Comparison of ENCODE assay signal across 8 cellular contexts in the genomic region with DNA sequence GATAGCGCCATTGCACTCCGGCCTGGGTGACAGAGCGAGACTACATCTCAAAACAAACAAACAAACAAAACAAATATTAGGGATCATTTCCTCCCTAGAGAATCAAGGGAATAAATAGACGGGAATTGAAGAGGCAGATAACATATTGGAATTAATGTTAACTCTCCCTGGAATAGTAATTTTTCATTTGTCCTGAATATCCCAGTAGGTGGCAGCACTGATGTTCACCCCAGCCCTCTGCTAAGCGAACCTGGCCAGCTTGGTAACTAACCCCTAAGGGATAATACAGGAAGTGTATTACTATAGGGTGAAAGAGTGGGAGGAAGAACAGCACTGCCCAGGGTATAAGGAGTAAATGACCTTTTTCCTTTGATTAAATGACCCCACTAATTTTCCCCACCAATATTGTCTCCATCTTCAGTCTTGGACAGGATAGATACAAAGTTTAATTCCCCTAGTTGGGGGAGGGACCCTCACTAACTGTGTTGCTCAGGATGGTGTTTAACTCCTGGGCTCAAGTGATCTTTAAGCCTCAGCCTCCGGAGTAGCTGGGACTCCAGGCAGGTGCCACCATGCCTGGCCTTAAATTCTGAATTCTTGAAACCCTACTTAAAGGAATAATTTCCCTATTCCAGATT. TPM values are rescaled to one million over a fixed set of nuclear protein-coding genes. Genes with fewer than 3 reads are reported as not detected.
DNase-seq lines count a peak whose midpoint lies in the region; ATAC-seq and TF ChIP-seq lines count a peak whose summit lies in the region.

No MANE protein-coding gene starts in this region.

- ATAC-seq in HG03159 (IDR thresholded peaks at IDR 0.05; ENCODE audit: unreplicated experiment): no peak

- H3K4me1 ChIP-seq in OCI-LY3 (ENCODE audit: low read length): no peaks in the 10 kb centered on the region
- no peaks in the 10 kb centered on the region for H3K4me1 ChIP-seq in vagina

- H3K9me3 ChIP-seq in OCI-LY3 (ENCODE audit: insufficient read depth, low read length) (no peaks in the 10 kb centered on the region), vagina (no peaks in the 10 kb centered on the region)

- TF ChIP-seq CTCF in HFF-Myc (IDR thresholded peaks at IDR 0.05; ENCODE audit: low read depth, low read length, missing control alignments): peak; percentile 60
- peak; percentile 63 for TF ChIP-seq CTCF in OCI-LY3 (IDR thresholded peaks at IDR 0.05; ENCODE audit: low read depth, low read length)
- peak; percentile 66 for TF ChIP-seq CTCF in cardiac fibroblast (IDR thresholded peaks at IDR 0.05; ENCODE audit: low read depth, low read length)
- no peak for TF ChIP-seq CTCF in vagina (IDR thresholded peaks at IDR 0.05)

- peak; percentile 26 for DNase-seq in activated gamma-delta T cell treated with Interleukin-2 at 50 U/mL for 16 hours
- no peak for DNase-seq in activated gamma-delta T cell (lab: John Stamatoyannopoulos, UW)
- DNase-seq in HFF-Myc (ENCODE audit: extremely low read depth, low read depth): peak; percentile 35
- DNase-seq in cardiac fibroblast (ENCODE audit: low read depth in 2 of 2): peak; percentile 78
- DNase-seq in medulla oblongata (ENCODE audit: extremely low spot score): peak; percentile 7
- DNase-seq in vagina (ENCODE audit: extremely low spot score in 2 of 2): no peak

- no peak for TF ChIP-seq POLR2A in vagina (IDR thresholded peaks at IDR 0.05)

- no peaks in the 10 kb centered on the region for H3K27me3 ChIP-seq in OCI-LY3 (ENCODE audit: low read depth, low read length)
- H3K27me3 ChIP-seq in vagina: no peaks in the 10 kb centered on the region

- H3K4me2 ChIP-seq in OCI-LY3 (ENCODE audit: low read length): peak overlapping the region; percentile 25; the same call in 1 of the 2 replicates

- H3K4me3 ChIP-seq in HFF-Myc (replicated peaks; ENCODE audit: low read depth, low read length) (no peak overlapping the region), OCI-LY3 (ENCODE audit: low read length) (no peak overlapping the region), cardiac fibroblast (replicated peaks in 1 of 2; ENCODE audit: low read depth in 2 of 2, low read length in 2 of 2) (no peak overlapping the region), vagina (no peak overlapping the region)

- intact Hi-C loops in vagina (cut with DNase I): no loop called here

- H3K9ac ChIP-seq in OCI-LY3 (ENCODE audit: low read length): no peak overlapping the region

- no peaks in the 10 kb centered on the region for H4K20me1 ChIP-seq in OCI-LY3 (ENCODE audit: insufficient read depth, low read length)

- no peak overlapping the region for H3K27ac ChIP-seq in OCI-LY3 (ENCODE audit: low read length)
- H3K27ac ChIP-seq in vagina: no peak overlapping the region

- no peaks in the 10 kb centered on the region for H3K36me3 ChIP-seq in OCI-LY3 (replicated peaks; ENCODE audit: low read depth, low read length)
- H3K36me3 ChIP-seq in vagina: no peaks in the 10 kb centered on the region

- H2AFZ ChIP-seq in OCI-LY3 (ENCODE audit: low read depth, low read length): peak overlapping the region; percentile 75; the same call in 1 of the 2 replicates

- no peaks in the 10 kb centered on the region for H3K79me2 ChIP-seq in OCI-LY3 (ENCODE audit: low read length)

RNA-seq across cellular contexts. Expression of a gene that starts 40.5 kb away (rescaled TPM):
- total RNA-seq in vagina: not detected

RNA-seq across cellular contexts. Expression of a gene that starts 43.0 kb away (rescaled TPM):
- total RNA-seq in vagina: 13.3 TPM

Comparison
In these comparisons a context has a peak if more than half of its experiments do, and no peak if none do; other contexts are left out.
1. DNase-seq: peak in activated gamma-delta T cell treated with Interleukin-2 at 50 U/mL for 16 hours (single experiment), HFF-Myc (single experiment), cardiac fibroblast (2 of 2) and medulla oblongata (single experiment); none in activated gamma-delta T cell (single experiment) and vagina (0 of 2).
2. CTCF ChIP-seq: peak in HFF-Myc (single experiment), OCI-LY3 (single experiment) and cardiac fibroblast (single experiment); none in vagina (0 of 3).